13 cellular contexts compared by ENCODE assay signal in the genomic region with DNA sequence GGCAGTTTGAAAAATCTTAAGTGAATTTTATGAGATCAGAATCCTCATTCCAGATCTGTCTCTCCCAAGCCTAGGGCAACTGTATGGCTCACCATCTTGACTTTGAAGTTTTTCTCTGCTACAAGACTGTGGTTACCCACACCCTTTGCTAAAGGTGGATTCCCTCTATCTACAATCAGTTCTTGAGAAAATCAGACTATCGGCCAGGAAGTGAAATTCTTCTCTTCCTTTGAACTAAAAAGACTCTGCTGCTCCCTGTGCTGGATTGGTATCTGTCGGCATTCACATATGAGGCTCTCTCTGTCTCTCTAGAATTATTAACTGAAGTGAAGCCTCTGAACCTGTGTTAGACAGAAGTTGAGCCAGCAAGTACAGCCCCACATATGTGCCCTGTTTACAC.
DNase-seq lines count a peak whose midpoint lies in the region; ATAC-seq and TF ChIP-seq lines count a peak whose summit lies in the region.
"Had no signal": no experiment of that assay in that cellular context is flagged by ENCODE, and none has a peak within 500 bp of the region (broad histone marks: within the 10 kb centered on the region; RNA-seq: fewer than 3 reads in every experiment).

No MANE protein-coding gene starts in this region.

- H3K4me3 Mint-ChIP-seq in activated naive CD8-positive, alpha-beta T cell = no peak overlapping the region
- no peak overlapping the region for H3K4me3 Mint-ChIP-seq in activated naive CD8-positive, alpha-beta T cell treated with anti-CD3 and anti-CD28 coated beads for 36 hours

- no peaks in the 10 kb centered on the region for H3K79me2 ChIP-seq in Loucy (ENCODE audit: insufficient read depth, low read length)

- no peaks in the 10 kb centered on the region for H4K20me1 ChIP-seq in Loucy (ENCODE audit: insufficient read depth, low read length, poor library complexity, severe bottlenecking)
- H4K20me1 ChIP-seq: BLaER1 had no signal

- peak; percentile 91 for ATAC-seq in stimulated activated naive CD8-positive, alpha-beta T cell treated with anti-CD3 and anti-CD28 coated beads, Interleukin-15, Interleukin-2, amounts not matched to agents 100 U/mL and 50 U/mL, for 24 hours

- no peaks in the 10 kb centered on the region for H3K9me3 Mint-ChIP-seq in activated naive CD8-positive, alpha-beta T cell (ENCODE audit: low read depth)
- H3K9me3 Mint-ChIP-seq in activated naive CD8-positive, alpha-beta T cell treated with anti-CD3 and anti-CD28 coated beads for 36 hours = no peaks in the 10 kb centered on the region

- no peaks in the 10 kb centered on the region for H3K27me3 Mint-ChIP-seq in activated naive CD8-positive, alpha-beta T cell
- H3K27me3 Mint-ChIP-seq in activated naive CD8-positive, alpha-beta T cell treated with anti-CD3 and anti-CD28 coated beads for 36 hours = no peaks in the 10 kb centered on the region

- peaks cover 13% of the 10 kb centered on the region for H3K4me1 ChIP-seq in Loucy (ENCODE audit: insufficient read depth, low read length, poor library complexity, severe bottlenecking)
- H3K4me1 ChIP-seq: ascending aorta, BLaER1 had no signal

- no peak overlapping the region for H3K9ac ChIP-seq in Loucy (ENCODE audit: low read depth, low read length, poor library complexity, severe bottlenecking)
- H3K9ac ChIP-seq: BLaER1 had no signal

- no peak overlapping the region for H3K4me3 ChIP-seq in Loucy (ENCODE audit: low read length, poor library complexity, severe bottlenecking)
- no peak overlapping the region for H3K4me3 ChIP-seq in epithelial cell of esophagus (ENCODE audit: low read length)
- H3K4me3 ChIP-seq: ascending aorta, BLaER1, lung had no signal

- peaks cover 28% of the 10 kb centered on the region for H3K4me1 Mint-ChIP-seq in activated naive CD8-positive, alpha-beta T cell (ENCODE audit: low read depth)
- H3K4me1 Mint-ChIP-seq in activated naive CD8-positive, alpha-beta T cell treated with anti-CD3 and anti-CD28 coated beads for 36 hours = peaks cover 20% of the 10 kb centered on the region

- H2AFZ ChIP-seq in Loucy (ENCODE audit: low read length) = no peak overlapping the region

- 0 out of 2 replicates have a peak, but pooled peaks cover 3% of the 10 kb centered on the region for H3F3A ChIP-seq in Loucy (ENCODE audit: low read depth)

- H3K4me2 ChIP-seq in Loucy (ENCODE audit: low read depth, low read length, poor library complexity, severe bottlenecking) = peak overlapping the region; percentile 5
- H3K4me2 ChIP-seq: BLaER1 had no signal

- H3K27me3 ChIP-seq in Loucy (ENCODE audit: insufficient read depth, low read length, poor library complexity, severe bottlenecking) = no peaks in the 10 kb centered on the region
- H3K27me3 ChIP-seq: ascending aorta, BLaER1 had no signal

- no peak for TF ChIP-seq CTCF in Loucy (conservative IDR thresholded peaks at IDR 0.05; ENCODE audit: low read length)
- TF ChIP-seq CTCF in epithelial cell of esophagus (IDR thresholded peaks at IDR 0.05; ENCODE audit: insufficient read depth, low read depth, low read length, missing control alignments) = no peak
- no peak for TF ChIP-seq CTCF in GM10266 (IDR thresholded peaks at IDR 0.05; ENCODE audit: control insufficient read depth, insufficient read depth, low read depth, missing control alignments)

- no peaks in the 10 kb centered on the region for H3K9me3 ChIP-seq in Loucy (ENCODE audit: insufficient read depth, low read depth, low read length)
- H3K9me3 ChIP-seq: ascending aorta, BLaER1 had no signal

- no peaks in the 10 kb centered on the region for H3K36me3 ChIP-seq in Loucy (ENCODE audit: insufficient read depth, low read length)
- H3K36me3 ChIP-seq: ascending aorta, BLaER1 had no signal

- H3K9me2 ChIP-seq in Loucy (replicated peaks; ENCODE audit: low read depth, low read length) = no peaks in the 10 kb centered on the region

- peaks cover 15% of the 10 kb centered on the region for H3K36me3 Mint-ChIP-seq in activated naive CD8-positive, alpha-beta T cell
- H3K36me3 Mint-ChIP-seq in activated naive CD8-positive, alpha-beta T cell treated with anti-CD3 and anti-CD28 coated beads for 36 hours = no peaks in the 10 kb centered on the region

- peak overlapping the region; percentile 11 for H3K27ac Mint-ChIP-seq in activated naive CD8-positive, alpha-beta T cell
- no peak overlapping the region for H3K27ac Mint-ChIP-seq in activated naive CD8-positive, alpha-beta T cell treated with anti-CD3 and anti-CD28 coated beads for 36 hours

- DNase-seq in activated naive CD8-positive, alpha-beta T cell treated with anti-CD3 and anti-CD28 coated beads for 36 hours = no peak
- DNase-seq in epithelial cell of esophagus (ENCODE audit: low read depth) (peak; percentile 81), SW 1271 (lab: John Stamatoyannopoulos, UW) (no peak), dedifferentiated amniotic fluid mesenchymal stem cell (ENCODE audit: extremely low spot score) (no peak), GM10266 (ENCODE audit: extremely low spot score) (no peak)
- no peak for DNase-seq in stimulated activated naive CD8-positive, alpha-beta T cell treated with anti-CD3 and anti-CD28 coated beads, Interleukin-15, Interleukin-2, amounts not matched to agents 100 U/mL and 50 U/mL, for 24 hours
- DNase-seq: effector CD8-positive, alpha-beta T cell; GF-D8 had no signal
